Comparison of ENCODE assay signal across 10 cellular contexts in genomic region chrY:14504592-14504991, GRCh38. TPM values are rescaled to one million over a fixed set of nuclear protein-coding genes. Genes with fewer than 3 reads are reported as not detected.
"Had no signal": no experiment of that assay in that cellular context is flagged by ENCODE, and none has a peak within 500 bp of the region (broad histone marks: within the 10 kb centered on the region; RNA-seq: fewer than 3 reads in every experiment).

No MANE protein-coding gene starts in this region.

- H3K4me3 ChIP-seq: K562 had no signal

- H3K27ac ChIP-seq: HL-60, KMS-11 had no signal

- ATAC-seq: HepG2, K562 had no signal

- H3K4me3 Mint-ChIP-seq: IgD-negative memory B cell had no signal

- H3K36me3 Mint-ChIP-seq: IgD-negative memory B cell had no signal

- H3K9me3 Mint-ChIP-seq: IgD-negative memory B cell had no signal

- FAIRE-seq: HepG2, HTR-8/SVneo, K562 had no signal

- H3K27ac Mint-ChIP-seq: IgD-negative memory B cell had no signal

- DNase-seq: IMR-90, KBM-7, KG1 had no signal

- H3K4me1 Mint-ChIP-seq: IgD-negative memory B cell had no signal

- H3K27me3 Mint-ChIP-seq: IgD-negative memory B cell had no signal

RNA-seq across cellular contexts. Expression of gene NLGN4Y, which starts 19.7 kb away (rescaled TPM):
- total RNA-seq: HT-29, IMR-90, K562 had no signal
- polyA plus RNA-seq: IgD-negative memory B cell, IMR-90, K562 had no signal
